In the genomic region with DNA sequence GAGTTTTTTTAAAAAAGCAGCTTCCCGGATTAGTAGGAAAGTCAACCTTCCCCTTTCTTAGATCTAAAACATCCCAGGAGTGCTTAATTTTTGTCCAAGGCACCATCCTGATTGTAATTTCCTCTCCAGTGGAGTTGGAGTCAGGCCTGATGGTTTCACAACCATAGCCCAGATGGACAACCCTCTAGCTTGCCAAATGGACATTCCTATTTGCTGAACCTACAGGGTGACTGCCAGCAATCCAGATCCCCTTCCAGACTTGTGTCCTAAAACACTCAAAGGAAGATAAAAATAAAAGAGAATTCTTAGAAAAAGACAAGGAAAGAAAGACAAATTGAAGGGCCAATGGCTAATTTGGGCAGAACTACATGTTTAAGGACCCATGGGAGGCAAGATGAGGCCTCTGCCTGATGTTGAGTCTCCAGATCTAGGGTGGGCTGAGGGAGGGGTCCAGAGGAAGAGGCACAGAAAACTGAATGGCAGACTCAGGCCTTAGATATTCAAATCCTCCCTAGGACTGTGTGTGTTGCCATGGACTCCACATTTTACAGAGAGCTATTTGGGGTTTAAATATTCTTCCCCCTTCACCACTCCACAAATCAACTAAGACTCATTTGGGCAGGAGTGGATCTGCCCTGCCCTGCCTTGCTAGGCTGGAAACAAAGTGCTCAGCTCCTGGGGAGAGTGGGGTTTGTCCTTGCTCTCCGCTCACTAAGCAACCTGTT, we compare ENCODE assay signal across 10 cellular contexts. TPM values are rescaled to one million over a fixed set of nuclear protein-coding genes. Genes with fewer than 3 reads are reported as not detected.
A peak's percentile ranks its signal among the peaks of the same experiment; 100 is the strongest.
DNase-seq lines count a peak whose midpoint lies in the region; ATAC-seq, FAIRE-seq and TF ChIP-seq lines count a peak whose summit lies in the region.
"Had no signal": no experiment of that assay in that cellular context is flagged by ENCODE, and none has a peak within 500 bp of the region (broad histone marks: within the 10 kb centered on the region; RNA-seq: fewer than 3 reads in every experiment).

No MANE protein-coding gene starts in this region.

- no peak overlapping the region for H3K4me3 ChIP-seq in A549
- no peak overlapping the region for H3K4me3 ChIP-seq in Peyer's patch
- H3K4me3 ChIP-seq in neural progenitor cell, result no peak overlapping the region
- H3K4me3 ChIP-seq: BLaER1 had no signal

- H3K9me3 ChIP-seq in A549 (no peaks in the 10 kb centered on the region), Peyer's patch (no peaks in the 10 kb centered on the region), neural progenitor cell (ENCODE audit: low read depth) (no peaks in the 10 kb centered on the region)
- H3K9me3 ChIP-seq: BLaER1 had no signal

- no peaks in the 10 kb centered on the region for H3K36me3 Mint-ChIP-seq in neural progenitor cell
- H3K36me3 Mint-ChIP-seq in activated CD4-positive, alpha-beta memory T cell treated with anti-CD3 and anti-CD28 coated beads for 36 hours, result no peaks in the 10 kb centered on the region
- H3K36me3 Mint-ChIP-seq: natural killer cell had no signal

- TF ChIP-seq RAD21 in A549 (conservative IDR thresholded peaks at IDR 0.05 in 1 of 2, IDR thresholded peaks at IDR 0.05 in 1 of 2), result no peak

- H2AFZ ChIP-seq in neural progenitor cell (replicated peaks), result no peak overlapping the region

- no peaks in the 10 kb centered on the region for H4K20me1 ChIP-seq in neural progenitor cell (ENCODE audit: low read depth)
- H4K20me1 ChIP-seq: BLaER1 had no signal

- H3K9me3 Mint-ChIP-seq in neural progenitor cell, result no peaks in the 10 kb centered on the region
- H3K9me3 Mint-ChIP-seq in activated CD4-positive, alpha-beta memory T cell treated with anti-CD3 and anti-CD28 coated beads for 36 hours, result no peaks in the 10 kb centered on the region
- H3K9me3 Mint-ChIP-seq: natural killer cell had no signal

- H3K9ac ChIP-seq in neural progenitor cell, result no peak overlapping the region
- H3K9ac ChIP-seq: BLaER1 had no signal

- H3K27ac Mint-ChIP-seq in neural progenitor cell, result peak overlapping the region; percentile 89
- no peak overlapping the region for H3K27ac Mint-ChIP-seq in activated CD4-positive, alpha-beta memory T cell treated with anti-CD3 and anti-CD28 coated beads for 36 hours
- H3K27ac Mint-ChIP-seq: natural killer cell had no signal

- H3K36me3 ChIP-seq in Peyer's patch (no peaks in the 10 kb centered on the region), neural progenitor cell (no peaks in the 10 kb centered on the region)
- H3K36me3 ChIP-seq: BLaER1 had no signal

- POLR2A ChIA-PET in A549 (lab: Yijun Ruan, JAX), result no interaction called here
- POLR2A ChIA-PET in activated CD4-positive, alpha-beta memory T cell treated with anti-CD3 and anti-CD28 coated beads for 36 hours (lab: Charles Lee), result no interaction called here

- H3K4me2 ChIP-seq in A549 (peak overlapping the region; percentile 39; the same call in 2 of the 3 replicates), neural progenitor cell (no peak overlapping the region)
- H3K4me2 ChIP-seq: BLaER1 had no signal

- TF ChIP-seq POLR2A in A549 (IDR thresholded peaks at IDR 0.05; ENCODE audit: low read length) (no peak), Peyer's patch (IDR thresholded peaks at IDR 0.05) (no peak)

- H3K27me3 Mint-ChIP-seq in neural progenitor cell (ENCODE audit: insufficient read depth, low read depth), result no peaks in the 10 kb centered on the region
- no peaks in the 10 kb centered on the region for H3K27me3 Mint-ChIP-seq in activated CD4-positive, alpha-beta memory T cell treated with anti-CD3 and anti-CD28 coated beads for 36 hours

- ATAC-seq in A549, result peak in 1 of 2 experiments; percentile 52; a peak in 1 of 6 replicates
- ATAC-seq: natural killer cell had no signal

- intact Hi-C loops in activated CD4-positive, alpha-beta memory T cell treated with anti-CD3 and anti-CD28 coated beads for 36 hours (cut with micrococcal nuclease), result no loop called here

- TF ChIP-seq CTCF in A549 (IDR thresholded peaks at IDR 0.05), result no peak
- TF ChIP-seq CTCF in Peyer's patch (IDR thresholded peaks at IDR 0.05), result no peak
- TF ChIP-seq CTCF in neural progenitor cell (IDR thresholded peaks at IDR 0.05), result no peak

- DNase-seq in A549 (ENCODE audit: low read depth in 1 of 2, low spot score in 1 of 2) (no peak), Peyer's patch (peak in 2 of 3 donors; percentile 17 to 66), fibroblast of peridontal ligament (ENCODE audit: extremely low read depth) (peak; percentile 98), neural progenitor cell (ENCODE audit: low spot score) (no peak), middle frontal gyrus (ENCODE audit: extremely low spot score, low spot score) (no peak), SKM-1 (lab: John Stamatoyannopoulos, UW; ENCODE audit: unreplicated experiment) (no peak)
- no peak for DNase-seq in activated T-cell treated with anti-CD3 and anti-CD28 coated beads, Interleukin-2, amount 50 U/mL, for 1 hour
- no peak for DNase-seq in activated CD4-positive, alpha-beta memory T cell treated with anti-CD3 and anti-CD28 coated beads for 36 hours
- DNase-seq: natural killer cell had no signal

- H3K79me2 ChIP-seq in neural progenitor cell (ENCODE audit: low read depth), result no peaks in the 10 kb centered on the region

- H3K27me3 ChIP-seq in Peyer's patch (no peaks in the 10 kb centered on the region), neural progenitor cell (no peaks in the 10 kb centered on the region)
- H3K27me3 ChIP-seq: BLaER1 had no signal

- no peak overlapping the region for H3K4me3 Mint-ChIP-seq in neural progenitor cell
- H3K4me3 Mint-ChIP-seq in activated CD4-positive, alpha-beta memory T cell treated with anti-CD3 and anti-CD28 coated beads for 36 hours, result no peak overlapping the region
- H3K4me3 Mint-ChIP-seq: natural killer cell had no signal

- TF ChIP-seq EP300 in A549 (IDR thresholded peaks at IDR 0.05), result no peak

- H3K4me1 ChIP-seq in A549, result peaks cover 21% of the 10 kb centered on the region
- no peaks in the 10 kb centered on the region for H3K4me1 ChIP-seq in Peyer's patch
- no peaks in the 10 kb centered on the region for H3K4me1 ChIP-seq in neural progenitor cell
- H3K4me1 ChIP-seq: BLaER1 had no signal

- H3F3A ChIP-seq in neural progenitor cell (ENCODE audit: low read depth), result no peaks in the 10 kb centered on the region

- H3K27ac ChIP-seq in A549 (peak overlapping the region; percentile 34 to 55), Peyer's patch (peak overlapping the region in 2 of 4 donors; percentile 55 to 66), neural progenitor cell (no peak overlapping the region)
- H3K27ac ChIP-seq: BLaER1 had no signal

- H3K4me1 Mint-ChIP-seq in neural progenitor cell, result peaks cover 14% of the 10 kb centered on the region
- H3K4me1 Mint-ChIP-seq in activated CD4-positive, alpha-beta memory T cell treated with anti-CD3 and anti-CD28 coated beads for 36 hours (ENCODE audit: low read depth), result no peaks in the 10 kb centered on the region
- H3K4me1 Mint-ChIP-seq: natural killer cell had no signal

- CTCF ChIA-PET in A549 (lab: Yijun Ruan, JAX), result interaction anchor here (1.0 to 1.4 kb wide), 3 partner anchors 38 to 279 kb away, joined by 4 to 5 read pairs (median 5); a partner anchor contains a TSS
- CTCF ChIA-PET in activated CD4-positive, alpha-beta memory T cell treated with anti-CD3 and anti-CD28 coated beads for 36 hours (lab: Charles Lee), result no interaction called here

- 95% methylated on average over 2 of the region's 2 CpGs for WGBS in A549 (ENCODE audit: missing lambda C conversion rate)

- no peak for FAIRE-seq in A549 (lab: Jason Lieb, UNC)

TF ChIP-seq in A549, 52 proteins besides CTCF, POLR2A, EP300 and RAD21:
- TF ChIP-seq CEBPB (IDR thresholded peaks at IDR 0.05) (0 out of 4 replicates have a peak, but pooled peaks of 1 of the 2 experiments have one; percentile 20), RNF2 (IDR thresholded peaks at IDR 0.05; ENCODE audit: borderline replicate concordance, low read depth) (no peak)

RNA-seq across cellular contexts. Expression of a gene that starts 38.5 kb away (rescaled TPM):
- 19.6 and 38.8 TPM in 2 replicates for polyA plus RNA-seq in A549 (2011; rRNA removed)
- polyA plus RNA-seq in A549 (2012; cell fraction: cytosol; rRNA removed), result 4.9 and 8.1 TPM in 2 replicates
- polyA plus RNA-seq in A549 (2012; cell fraction: nucleus; rRNA removed), result 2.3 and 3.3 TPM in 2 replicates
- 22.8 to 33.0 TPM (median 27.2 TPM) in 3 replicates for polyA plus RNA-seq in A549 (2017; fragmentation: RNase III; extraction: RNeasy Plus Mini Kit Qiagen cat#74134 plus additional on column Dnase treatment)
- 44.0 and 49.7 TPM in 2 replicates for polyA minus RNA-seq in A549 (2011; rRNA and poly(A)+ RNA removed)
- 10 to 100 TPM in 3 of 4 donors, 1 to 10 TPM in 1; 9.9 to 53.8 (median 40.8) TPM for total RNA-seq in Peyer's patch
- total RNA-seq in neural progenitor cell (ENCODE audit: low replicate concordance), result 40.5 and 41.4 TPM in 2 replicates
- total RNA-seq in activated CD4-positive, alpha-beta memory T cell treated with anti-CD3 and anti-CD28 coated beads for 36 hours, result 10 to 100 TPM; 11.8 to 12.2 TPM

Comparison
In these comparisons a context has a peak if more than half of its experiments do, and no peak if none do; other contexts are left out.
1. DNase-seq: peak in Peyer's patch (2 of 3) and fibroblast of peridontal ligament (single experiment); none in A549 (0 of 2), neural progenitor cell (single experiment), middle frontal gyrus (single experiment), activated T-cell treated with anti-CD3 and anti-CD28 coated beads, Interleukin-2, amount 50 U/mL, for 1 hour (single experiment), activated CD4-positive, alpha-beta memory T cell treated with anti-CD3 and anti-CD28 coated beads for 36 hours (single experiment) and SKM-1 (single experiment).